ENCODE assay signal across 39 cellular contexts in genomic region chr16:27806986-27807385, GRCh38.
"Had no signal": no experiment of that assay in that cellular context is flagged by ENCODE, and none has a peak within 500 bp of the region (broad histone marks: within the 10 kb centered on the region; RNA-seq: fewer than 3 reads in every experiment).

No MANE protein-coding gene starts in this region.

- H3K27ac ChIP-seq: adrenal gland, ascending aorta, body of pancreas, brain microvascular endothelial cell, breast epithelium, cardiac muscle cell had no signal

- H3K27me3 ChIP-seq: ascending aorta, body of pancreas had no signal

- FAIRE-seq: astrocyte, bronchial epithelial cell had no signal

- H3K27ac Mint-ChIP-seq: activated naive CD4-positive, alpha-beta T cell treated with anti-CD3 and anti-CD28 coated beads for 36 hours; activated naive CD4-positive, alpha-beta T cell treated with anti-CD3 and anti-CD28 coated beads, Interleukin-2, amount 10 ng/mL, durations not matched to agents 7 days and 5 days; activated naive CD4-positive, alpha-beta T cell treated with anti-CD3 and anti-CD28 coated beads, Interleukin-2, amount 50 U/mL, for 24 hours; activated naive CD4-positive, alpha-beta T cell treated with anti-CD3 and anti-CD28 coated beads, Interleukin-2, amount 50 U/mL, for 72 hours; activated naive CD8-positive, alpha-beta T cell; activated naive CD8-positive, alpha-beta T cell treated with anti-CD3 and anti-CD28 coated beads for 36 hours; activated naive CD8-positive, alpha-beta T cell treated with anti-CD3 and anti-CD28 coated beads, Interleukin-2, amount 10 ng/mL, durations not matched to agents 7 days and 5 days; activated naive CD8-positive, alpha-beta T cell treated with anti-CD3 and anti-CD28 coated beads, Interleukin-2, amount 50 U/mL, for 24 hours; activated T-cell treated with anti-CD3 and anti-CD28 coated beads, Interleukin-2, amount 50 U/mL, for 24 hours; activated T-cell treated with anti-CD3 and anti-CD28 coated beads, Interleukin-2, amount 50 U/mL, for 72 hours; activated T-helper 1 cell treated with anti-CD3 and anti-CD28 coated beads, Interleukin-12 subunit alpha, Interleukin-12 subunit beta, Interleukin-2, Interleukin-4 antibody, amounts not matched to agents 30 ng/mL and 10 ng/mL and 1 ng/mL, durations not matched to agents 14 hours and 24 hours and 36 hours; activated T-helper 17 cell treated with anti-CD3 and anti-CD28 coated beads, Interleukin-2, amount 50 U/mL, for 72 hours; activated T-helper 2 cell treated with anti-CD3 and anti-CD28 coated beads, Interferon-gamma antibody, Interleukin-2, Interleukin-4, amounts not matched to agents 10 μg/mL and 5 μg/mL and 100 μg/mL, durations not matched to agents 14 hours and 24 hours and 36 hours; brain had no signal

- H3K4me1 Mint-ChIP-seq: activated naive CD8-positive, alpha-beta T cell treated with anti-CD3 and anti-CD28 coated beads for 36 hours; activated naive CD8-positive, alpha-beta T cell treated with anti-CD3 and anti-CD28 coated beads, Interleukin-2, amount 50 U/mL, for 24 hours had no signal

- ATAC-seq: activated naive CD4-positive, alpha-beta T cell treated with anti-CD3 and anti-CD28 coated beads, Interleukin-2, amount 50 U/mL, for 72 hours; activated naive CD8-positive, alpha-beta T cell treated with anti-CD3 and anti-CD28 coated beads, Interleukin-2, amount 50 U/mL, for 24 hours; activated T-cell treated with anti-CD3 and anti-CD28 coated beads, Interleukin-2, amount 50 U/mL, for 4 hours; activated T-cell treated with anti-CD3 and anti-CD28 coated beads, Interleukin-2, amount 50 U/mL, for 72 hours; activated T-helper 17 cell treated with anti-CD3 and anti-CD28 coated beads, Interleukin-2, amount 50 U/mL, for 72 hours; body of pancreas had no signal

- H3K9me3 Mint-ChIP-seq: activated naive CD4-positive, alpha-beta T cell treated with anti-CD3 and anti-CD28 coated beads for 36 hours; activated naive CD4-positive, alpha-beta T cell treated with anti-CD3 and anti-CD28 coated beads, Interleukin-2, amount 10 ng/mL, durations not matched to agents 7 days and 5 days; activated naive CD4-positive, alpha-beta T cell treated with anti-CD3 and anti-CD28 coated beads, Interleukin-2, amount 50 U/mL, for 24 hours; activated naive CD4-positive, alpha-beta T cell treated with anti-CD3 and anti-CD28 coated beads, Interleukin-2, amount 50 U/mL, for 72 hours; activated naive CD8-positive, alpha-beta T cell treated with anti-CD3 and anti-CD28 coated beads for 36 hours; activated naive CD8-positive, alpha-beta T cell treated with anti-CD3 and anti-CD28 coated beads, Interleukin-2, amount 10 ng/mL, durations not matched to agents 7 days and 5 days; activated naive CD8-positive, alpha-beta T cell treated with anti-CD3 and anti-CD28 coated beads, Interleukin-2, amount 50 U/mL, for 24 hours; activated T-cell treated with anti-CD3 and anti-CD28 coated beads, Interleukin-2, amount 50 U/mL, for 24 hours; activated T-cell treated with anti-CD3 and anti-CD28 coated beads, Interleukin-2, amount 50 U/mL, for 4 hours; activated T-cell treated with anti-CD3 and anti-CD28 coated beads, Interleukin-2, amount 50 U/mL, for 72 hours; activated T-helper 1 cell treated with anti-CD3 and anti-CD28 coated beads, Interleukin-12 subunit alpha, Interleukin-12 subunit beta, Interleukin-2, Interleukin-4 antibody, amounts not matched to agents 30 ng/mL and 10 ng/mL and 1 ng/mL, durations not matched to agents 14 hours and 24 hours and 36 hours; activated T-helper 17 cell treated with anti-CD3 and anti-CD28 coated beads, Interleukin-2, amount 50 U/mL, for 72 hours; activated T-helper 2 cell treated with anti-CD3 and anti-CD28 coated beads, Interferon-gamma antibody, Interleukin-2, Interleukin-4, amounts not matched to agents 10 μg/mL and 5 μg/mL and 100 μg/mL, durations not matched to agents 14 hours and 24 hours and 36 hours; central memory CD8-positive, alpha-beta T cell had no signal

- H3K4me3 ChIP-seq: adrenal gland, ascending aorta, body of pancreas, breast epithelium, cardiac muscle cell had no signal

- H3K4me3 Mint-ChIP-seq: activated naive CD4-positive, alpha-beta T cell treated with anti-CD3 and anti-CD28 coated beads for 36 hours; activated naive CD4-positive, alpha-beta T cell treated with anti-CD3 and anti-CD28 coated beads, Interleukin-2, amount 10 ng/mL, durations not matched to agents 7 days and 5 days; activated naive CD4-positive, alpha-beta T cell treated with anti-CD3 and anti-CD28 coated beads, Interleukin-2, amount 50 U/mL, for 24 hours; activated naive CD8-positive, alpha-beta T cell; activated naive CD8-positive, alpha-beta T cell treated with anti-CD3 and anti-CD28 coated beads for 36 hours; activated naive CD8-positive, alpha-beta T cell treated with anti-CD3 and anti-CD28 coated beads, Interleukin-2, amount 10 ng/mL, durations not matched to agents 7 days and 5 days; activated naive CD8-positive, alpha-beta T cell treated with anti-CD3 and anti-CD28 coated beads, Interleukin-2, amount 50 U/mL, for 24 hours; activated T-cell treated with anti-CD3 and anti-CD28 coated beads, Interleukin-2, amount 50 U/mL, for 24 hours; activated T-cell treated with anti-CD3 and anti-CD28 coated beads, Interleukin-2, amount 50 U/mL, for 4 hours; activated T-cell treated with anti-CD3 and anti-CD28 coated beads, Interleukin-2, amount 50 U/mL, for 72 hours; activated T-helper 1 cell treated with anti-CD3 and anti-CD28 coated beads, Interleukin-12 subunit alpha, Interleukin-12 subunit beta, Interleukin-2, Interleukin-4 antibody, amounts not matched to agents 30 ng/mL and 10 ng/mL and 1 ng/mL, durations not matched to agents 14 hours and 24 hours and 36 hours; activated T-helper 17 cell treated with anti-CD3 and anti-CD28 coated beads, Interleukin-2, amount 50 U/mL, for 72 hours; brain; central memory CD8-positive, alpha-beta T cell had no signal

- DNase-seq: activated effector memory CD4-positive, alpha-beta T cell treated with anti-CD3 and anti-CD28 coated beads, Interleukin-2, amount 50 U/mL, for 16 hours; activated effector memory CD4-positive, alpha-beta T cell treated with Interleukin-2 at 50 U/mL for 16 hours; activated gamma-delta T cell; activated gamma-delta T cell treated with Interleukin-2 at 50 U/mL for 16 hours; activated naive CD4-positive, alpha-beta T cell; activated naive CD4-positive, alpha-beta T cell treated with anti-CD3 and anti-CD28 coated beads for 36 hours; activated naive CD4-positive, alpha-beta T cell treated with anti-CD3 and anti-CD28 coated beads, Interleukin-2, amount 10 ng/mL, durations not matched to agents 7 days and 5 days; activated naive CD4-positive, alpha-beta T cell treated with anti-CD3 and anti-CD28 coated beads, Interleukin-2, amount 50 U/mL, for 16 hours; activated naive CD4-positive, alpha-beta T cell treated with Interleukin-2 at 50 U/mL for 16 hours; activated naive CD8-positive, alpha-beta T cell treated with anti-CD3 and anti-CD28 coated beads for 36 hours; activated naive CD8-positive, alpha-beta T cell treated with anti-CD3 and anti-CD28 coated beads, Interleukin-2, amount 10 ng/mL, durations not matched to agents 7 days and 5 days; activated naive CD8-positive, alpha-beta T cell treated with anti-CD3 and anti-CD28 coated beads, Interleukin-2, amount 50 U/mL, for 24 hours; activated T-cell treated with anti-CD3 and anti-CD28 coated beads, Interleukin-2, amount 50 U/mL, for 24 hours; activated T-cell treated with anti-CD3 and anti-CD28 coated beads, Interleukin-2, amount 50 U/mL, for 4 hours; activated T-cell treated with anti-CD3 and anti-CD28 coated beads, Interleukin-2, amount 50 U/mL, for 48 hours; activated T-cell treated with anti-CD3 and anti-CD28 coated beads, Interleukin-2, amount 50 U/mL, for 72 hours; adrenal gland; amniotic stem cell; amygdala; anterior cingulate cortex; aorta; body of pancreas; brain microvascular endothelial cell; caudate nucleus; central memory CD4-positive, alpha-beta T cell; cerebellar nuclear complex had no signal

- H3K36me3 ChIP-seq: adrenal gland, ascending aorta, brain microvascular endothelial cell, breast epithelium, cardiac muscle cell had no signal

- H3K9me3 ChIP-seq: adrenal gland, ascending aorta, body of pancreas had no signal

- H3K4me1 ChIP-seq: adrenal gland, ascending aorta, body of pancreas, breast epithelium had no signal

- H3K36me3 Mint-ChIP-seq: activated naive CD4-positive, alpha-beta T cell treated with anti-CD3 and anti-CD28 coated beads, Interleukin-2, amount 10 ng/mL, durations not matched to agents 7 days and 5 days; activated naive CD4-positive, alpha-beta T cell treated with anti-CD3 and anti-CD28 coated beads, Interleukin-2, amount 50 U/mL, for 24 hours; activated naive CD4-positive, alpha-beta T cell treated with anti-CD3 and anti-CD28 coated beads, Interleukin-2, amount 50 U/mL, for 72 hours; activated naive CD8-positive, alpha-beta T cell; activated naive CD8-positive, alpha-beta T cell treated with anti-CD3 and anti-CD28 coated beads for 36 hours; activated naive CD8-positive, alpha-beta T cell treated with anti-CD3 and anti-CD28 coated beads, Interleukin-2, amount 10 ng/mL, durations not matched to agents 7 days and 5 days; brain had no signal
